15 cellular contexts compared by ENCODE assay signal in genomic region chr17:15273141-15273793, GRCh38. TPM values are rescaled to one million over a fixed set of nuclear protein-coding genes. Genes with fewer than 3 reads are reported as not detected.
A peak's percentile ranks its signal among the peaks of the same experiment; 100 is the strongest.
DNase-seq lines count a peak whose midpoint lies in the region; ATAC-seq, FAIRE-seq and TF ChIP-seq lines count a peak whose summit lies in the region.
"Had no signal": no experiment of that assay in that cellular context is flagged by ENCODE, and none has a peak within 500 bp of the region (broad histone marks: within the 10 kb centered on the region; RNA-seq: fewer than 3 reads in every experiment).

No MANE protein-coding gene starts in this region.

- H3K79me2 ChIP-seq in hepatocyte, result no peaks in the 10 kb centered on the region

- H3K27me3 ChIP-seq in muscle layer of duodenum (ENCODE audit: low read depth, low read length), result no peaks in the 10 kb centered on the region
- no peaks in the 10 kb centered on the region for H3K27me3 ChIP-seq in hepatocyte
- H3K27me3 ChIP-seq: ovary had no signal

- H3K36me3 ChIP-seq in muscle layer of duodenum (ENCODE audit: control insufficient read depth in 1 of 2, insufficient read depth in 2 of 2, low read length in 2 of 2) (peaks cover 0 to 4% of the 10 kb centered on the region in 2 donors), hepatocyte (replicated peaks; ENCODE audit: insufficient read depth, low read depth) (no peaks in the 10 kb centered on the region)
- H3K36me3 ChIP-seq: ovary, thoracic aorta had no signal

- H3K4me3 ChIP-seq in muscle layer of duodenum (ENCODE audit: low read depth in 1 of 2, low read length in 2 of 2) (no peak overlapping the region), hepatocyte (no peak overlapping the region)
- H3K4me3 ChIP-seq: ovary, thoracic aorta had no signal

- ATAC-seq in GM18517 (IDR thresholded peaks at IDR 0.05; ENCODE audit: unreplicated experiment) (no peak), HG02678 (IDR thresholded peaks at IDR 0.05; ENCODE audit: unreplicated experiment) (no peak)
- ATAC-seq: activated naive CD4-positive, alpha-beta T cell treated with anti-CD3 and anti-CD28 coated beads, Interleukin-2, amount 50 U/mL, for 72 hours; effector memory CD8-positive, alpha-beta T cell had no signal

- H3K4me2 ChIP-seq in hepatocyte, result no peak overlapping the region

- WGBS in hepatocyte (ENCODE audit: low lambda C conversion rate, missing lambda C conversion rate), result 61% methylated on average over 5 of the region's 5 CpGs

- no peaks in the 10 kb centered on the region for H3K9me3 ChIP-seq in muscle layer of duodenum (ENCODE audit: control insufficient read depth in 1 of 2, low read length in 2 of 2)
- H3K9me3 ChIP-seq in hepatocyte (ENCODE audit: low read depth), result no peaks in the 10 kb centered on the region
- H3K9me3 ChIP-seq: ovary, thoracic aorta had no signal

- H3K4me1 ChIP-seq in muscle layer of duodenum (ENCODE audit: control insufficient read depth in 1 of 2, insufficient read depth in 2 of 2, low read length in 2 of 2) (peaks cover 0 to 11% of the 10 kb centered on the region in 2 donors), hepatocyte (ENCODE audit: insufficient read depth) (no peaks in the 10 kb centered on the region)

- peak; percentile 84 for FAIRE-seq in endometrium (lab: Jason Lieb, UNC)
- no peak for FAIRE-seq in frontal cortex (lab: Jason Lieb, UNC)
- FAIRE-seq: A204.1 had no signal

- no peaks in the 10 kb centered on the region for H4K20me1 ChIP-seq in hepatocyte (ENCODE audit: insufficient read depth, poor library complexity, severe bottlenecking)

- H2AFZ ChIP-seq in hepatocyte, result no peak overlapping the region

- H3K9me2 ChIP-seq in hepatocyte (replicated peaks; ENCODE audit: insufficient read depth), result no peaks in the 10 kb centered on the region

- no peak for TF ChIP-seq CTCF in hepatocyte (IDR thresholded peaks at IDR 0.05; ENCODE audit: poor library complexity)

- H3K27ac ChIP-seq in muscle layer of duodenum (ENCODE audit: low read length), result peak overlapping the region; percentile 28
- no peak overlapping the region for H3K27ac ChIP-seq in hepatocyte
- H3K27ac ChIP-seq: ovary, thoracic aorta had no signal

- DNase-seq in A172 (ENCODE audit: low spot score) (peak; percentile 89), LHCN-M2 (ENCODE audit: low read depth) (peak; percentile 96), hepatocyte (ENCODE audit: low spot score) (no peak), frontal cortex (ENCODE audit: low spot score in 2 of 2) (no peak)
- DNase-seq: DND-41; effector memory CD8-positive, alpha-beta T cell; NCI-H446 treated with DMSO at 0.1 percent for 48 hours; ovary had no signal

RNA-seq across cellular contexts. Expression of gene PMP22, which starts 8.1 kb away (rescaled TPM):
- total RNA-seq in A172 (2014; rRNA removed; shearing (Covaris generic)), result 45.4 and 53.0 TPM in 2 replicates
- 23.6 and 26.4 TPM in 2 replicates for total RNA-seq in LHCN-M2 (2014; rRNA removed)
- 29.3 TPM for polyA plus RNA-seq in LHCN-M2 (2012)
- 111 and 113 TPM in 2 replicates for total RNA-seq in hepatocyte
- polyA plus RNA-seq in hepatocyte, result 163 and 186 TPM in 2 replicates
- 9.4 TPM for total RNA-seq in frontal cortex

Comparison
In these comparisons a context has a peak if more than half of its experiments do, and no peak if none do; other contexts are left out.
1. DNase-seq: peak in A172 (single experiment) and LHCN-M2 (single experiment); none in hepatocyte (single experiment) and frontal cortex (0 of 2).